Comparison of ENCODE assay signal across 22 cellular contexts in the genomic region with DNA sequence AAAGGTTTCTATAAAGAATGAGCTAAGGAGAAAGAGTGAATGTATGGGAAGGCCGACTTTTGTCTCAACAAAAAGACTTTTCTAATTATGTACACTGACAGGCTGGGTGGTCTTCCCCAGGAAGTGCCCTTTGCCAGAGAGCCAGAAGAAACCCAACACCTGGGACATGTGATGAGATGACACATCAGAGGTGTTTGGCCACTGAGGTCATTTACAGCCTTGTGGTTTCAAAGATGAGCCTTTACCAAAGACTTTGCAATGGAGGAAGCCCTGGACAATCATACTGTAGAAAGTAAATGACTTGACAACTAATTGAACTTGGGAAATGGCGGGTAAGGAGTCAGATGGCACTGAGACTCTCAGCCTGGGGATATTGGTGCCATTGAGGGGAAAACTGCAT. TPM values are rescaled to one million over a fixed set of nuclear protein-coding genes. Genes with fewer than 3 reads are reported as not detected.
DNase-seq lines count a peak whose midpoint lies in the region; TF ChIP-seq lines count a peak whose summit lies in the region.
"Had no signal": no experiment of that assay in that cellular context is flagged by ENCODE, and none has a peak within 500 bp of the region (broad histone marks: within the 10 kb centered on the region; RNA-seq: fewer than 3 reads in every experiment).

No MANE protein-coding gene starts in this region.

- H3K36me3 Mint-ChIP-seq in glutamatergic neuron (ENCODE audit: unreplicated experiment) (peaks cover 5% of the 10 kb centered on the region), neural crest cell (ENCODE audit: low read depth) (no peaks in the 10 kb centered on the region)

- H3K4me3 Mint-ChIP-seq in glutamatergic neuron (ENCODE audit: unreplicated experiment) (peak overlapping the region; percentile 10), neural crest cell (peak overlapping the region; percentile 54)
- H3K4me3 Mint-ChIP-seq: CD14-positive monocyte; CD8-positive, alpha-beta memory T cell had no signal

- TF ChIP-seq CTCF in glutamatergic neuron (IDR thresholded peaks at IDR 0.05; ENCODE audit: partially characterized antibody, unreplicated experiment) (no peak), neural crest cell (conservative IDR thresholded peaks at IDR 0.05) (no peak)

- DNase-seq in Caki2 (ENCODE audit: low read depth) = peak; percentile 69
- peak; percentile 30 for DNase-seq in H4 (ENCODE audit: low spot score)
- DNase-seq in glutamatergic neuron = no peak
- DNase-seq in neural crest cell (ENCODE audit: low read depth, low spot score) = no peak
- DNase-seq in NCI-H2081 (lab: John Stamatoyannopoulos, UW) = no peak
- DNase-seq in C1 segment of cervical spinal cord (lab: John Stamatoyannopoulos, UW) = no peak
- DNase-seq in RPMI8226 = no peak
- DNase-seq: CD8-positive, alpha-beta memory T cell; Karpas-422; NCI-H1092; NCI-H1417 treated with DMSO at 0.1 percent for 48 hours; NCI-H1694 treated with DMSO at 0.1 percent for 48 hours; NCI-H2081 treated with DMSO at 0.1 percent for 48 hours; NCI-H226; NCI-H510A; Peyer's patch; SK-N-SH; SW 1271 had no signal

- in situ Hi-C loops in Caki2 (cut with HindIII; ENCODE audit: low pct_unique_long_range_greater_than_20kb, low sequenced_read_pairs) = no loop called here

- H3K27me3 Mint-ChIP-seq in glutamatergic neuron (ENCODE audit: unreplicated experiment) = peaks cover 18% of the 10 kb centered on the region
- H3K27me3 Mint-ChIP-seq in neural crest cell (ENCODE audit: low read depth) = peaks cover 67% of the 10 kb centered on the region

- H3K27ac Mint-ChIP-seq in glutamatergic neuron (ENCODE audit: unreplicated experiment) (no peak overlapping the region), neural crest cell (ENCODE audit: unreplicated experiment) (no peak overlapping the region)
- H3K27ac Mint-ChIP-seq: CD14-positive monocyte; CD8-positive, alpha-beta memory T cell had no signal

- peaks cover 19% of the 10 kb centered on the region for H3K4me1 Mint-ChIP-seq in glutamatergic neuron (ENCODE audit: low read depth, unreplicated experiment)
- H3K4me1 Mint-ChIP-seq in neural crest cell = peaks cover 13% of the 10 kb centered on the region

- H3K9me3 Mint-ChIP-seq in glutamatergic neuron (ENCODE audit: unreplicated experiment) = peaks cover 5% of the 10 kb centered on the region
- H3K9me3 Mint-ChIP-seq in neural crest cell = no peaks in the 10 kb centered on the region

RNA-seq across cellular contexts. Expression of a gene that starts 3.4 kb away (rescaled TPM):
- 0.87 and 0.95 TPM in 2 replicates for total RNA-seq in Caki2 (2014; rRNA removed; shearing (Covaris generic); ENCODE audit: low replicate concordance)
- not detected in 2 replicates for total RNA-seq in H4 (2014; rRNA removed; shearing (Covaris generic))
- 3.2 TPM for total RNA-seq in glutamatergic neuron (ENCODE audit: unreplicated experiment)
- total RNA-seq in neural crest cell = 3.1 and 3.4 TPM in 2 replicates
- total RNA-seq: A673; CD8-positive, alpha-beta memory T cell; HepG2; HT-29; Peyer's patch had no signal

Comparison
In these comparisons a context has a peak if more than half of its experiments do, and no peak if none do; other contexts are left out.
1. DNase-seq: peak in Caki2 (single experiment) and H4 (single experiment); none in glutamatergic neuron (single experiment), neural crest cell (single experiment), NCI-H2081 (0 of 2), C1 segment of cervical spinal cord (0 of 14) and RPMI8226 (single experiment).